22 cellular contexts compared by ENCODE assay signal in genomic region chr4:160580581-160580980, GRCh38.
DNase-seq lines count a peak whose midpoint lies in the region; ATAC-seq lines count a peak whose summit lies in the region.
"Had no signal": no experiment of that assay in that cellular context is flagged by ENCODE, and none has a peak within 500 bp of the region (broad histone marks: within the 10 kb centered on the region; RNA-seq: fewer than 3 reads in every experiment).

No MANE protein-coding gene starts in this region.

- DNase-seq in D341Med (ENCODE audit: low spot score) (peak; percentile 37), NCI-H82 treated with DMSO at 0.1 percent for 48 hours (lab: John Stamatoyannopoulos, UW; ENCODE audit: unreplicated experiment) (peak; percentile 17), myocyte (ENCODE audit: low read depth) (peak; percentile 90)
- DNase-seq in Jurkat, Clone E6-1 (ENCODE audit: low read depth, low spot score): peak; percentile 20
- DNase-seq: CD4-positive, CD25-positive, alpha-beta regulatory T cell; DMS79 treated with DMSO at 0.1 percent for 48 hours; GF-D8; Kasumi-1; MG63; NCI-H1417; NCI-H1694; NCI-H2029 treated with DMSO at 0.1 percent for 48 hours; NCI-H2171; NCI-H345; NCI-H510A treated with DMSO at 0.1 percent for 48 hours; PC-9 had no signal

- no peak overlapping the region for H3K4me3 ChIP-seq in Jurkat, Clone E6-1 (ENCODE audit: low read length)
- H3K4me3 ChIP-seq: BLaER1, MG63, PC-9, SJSA1 had no signal

- ATAC-seq in GM19328 (IDR thresholded peaks at IDR 0.05; ENCODE audit: unreplicated experiment): no peak
- no peak for ATAC-seq in GM21381 (IDR thresholded peaks at IDR 0.05; ENCODE audit: unreplicated experiment)
- ATAC-seq in HG02798 (IDR thresholded peaks at IDR 0.05; ENCODE audit: poor library complexity, unreplicated experiment): no peak
- ATAC-seq: Right ventricle myocardium inferior had no signal

Comparison
In these comparisons a context has a peak if more than half of its experiments do, and no peak if none do; other contexts are left out.
1. DNase-seq: peak in every context shown above with its lines; median percentile 90 in myocyte; 37 in D341Med; 20 in Jurkat, Clone E6-1; 17 in NCI-H82 treated with DMSO at 0.1 percent for 48 hours.